In genomic region chr20:18176318-18176785, GRCh38 we compare ENCODE assay signal across 1 cellular context.
TF ChIP-seq lines count a peak whose summit lies in the region.

No MANE protein-coding gene starts in this region.

TF ChIP-seq in HEK293, 187 proteins besides CTCF, POLR2A, EP300 and RAD21 (continued from another document and continues in another):
- TF ChIP-seq ZBTB11 (tag by site-specific recombination; conservative IDR thresholded peaks at IDR 0.05; ENCODE audit: low read depth) (no peak), ZBTB10 (tag by site-specific recombination; IDR thresholded peaks at IDR 0.05) (no peak), FEZF1 (tag by site-specific recombination; IDR thresholded peaks at IDR 0.05) (no peak), ZNF501 (tag by site-specific recombination; IDR thresholded peaks at IDR 0.05) (no peak), ZNF398 (tag by site-specific recombination; IDR thresholded peaks at IDR 0.05) (peak; percentile 31; the same call in 1 of the 2 replicates), ZNF16 (tag by site-specific recombination; IDR thresholded peaks at IDR 0.05; ENCODE audit: low read depth) (no peak), ZFHX2 (tag by site-specific recombination; conservative IDR thresholded peaks at IDR 0.05) (no peak), ZSCAN18 (tag by site-specific recombination; IDR thresholded peaks at IDR 0.05) (no peak), ZNF692 (tag by site-specific recombination; IDR thresholded peaks at IDR 0.05) (0 out of 2 replicates have a peak, but pooled peaks have one; percentile 25), ZEB2 (tag by site-specific recombination; IDR thresholded peaks at IDR 0.05) (no peak), WT1 (tag by site-specific recombination; IDR thresholded peaks at IDR 0.05) (no peak), ZNF24 (tag by site-specific recombination; IDR thresholded peaks at IDR 0.05) (no peak), ZBTB21 (tag by site-specific recombination; IDR thresholded peaks at IDR 0.05) (no peak), MEIS1 (CRISPR knock-in tag; IDR thresholded peaks at IDR 0.05; ENCODE audit: borderline replicate concordance) (no peak), ZNF830 (tag by site-specific recombination; IDR thresholded peaks at IDR 0.05; ENCODE audit: low read depth) (no peak), ZNF701 (tag by site-specific recombination; IDR thresholded peaks at IDR 0.05) (no peak), PRDM4 (tag by site-specific recombination; IDR thresholded peaks at IDR 0.05) (no peak), ZNF488 (tag by site-specific recombination; IDR thresholded peaks at IDR 0.05) (no peak), ZNF521 (tag by site-specific recombination; IDR thresholded peaks at IDR 0.05) (no peak), ZFP37 (tag by site-specific recombination; IDR thresholded peaks at IDR 0.05) (no peak), ZNF155 (tag by site-specific recombination; IDR thresholded peaks at IDR 0.05) (no peak), ZNF473 (tag by site-specific recombination; IDR thresholded peaks at IDR 0.05) (no peak), ZNF48 (tag by site-specific recombination; IDR thresholded peaks at IDR 0.05) (no peak), ZBTB6 (tag by site-specific recombination; IDR thresholded peaks at IDR 0.05) (no peak), ZNF529 (tag by site-specific recombination; IDR thresholded peaks at IDR 0.05; ENCODE audit: insufficient replicate concordance) (no peak), ZIC2 (tag by site-specific recombination; IDR thresholded peaks at IDR 0.05) (peak; percentile 58; the same call in 1 of the 2 replicates), KLF17 (tag by site-specific recombination; IDR thresholded peaks at IDR 0.05) (no peak), ZSCAN30 (tag by site-specific recombination; IDR thresholded peaks at IDR 0.05) (no peak), ATF2 (tag by site-specific recombination; IDR thresholded peaks at IDR 0.05; ENCODE audit: low read depth) (peak; percentile 90), ZNF10 (tag by site-specific recombination; IDR thresholded peaks at IDR 0.05) (no peak), ELK4 (IDR thresholded peaks at IDR 0.05; ENCODE audit: borderline replicate concordance, low read depth, low read length) (no peak), ZNF214 (tag by site-specific recombination; IDR thresholded peaks at IDR 0.05; ENCODE audit: borderline replicate concordance) (no peak)
